13 cellular contexts compared by ENCODE assay signal in genomic region chr5:68710514-68710913, GRCh38.
DNase-seq lines count a peak whose midpoint lies in the region; ATAC-seq and TF ChIP-seq lines count a peak whose summit lies in the region.
"Had no signal": no experiment of that assay in that cellular context is flagged by ENCODE, and none has a peak within 500 bp of the region (broad histone marks: within the 10 kb centered on the region; RNA-seq: fewer than 3 reads in every experiment).

No MANE protein-coding gene starts in this region.

- H3K27ac Mint-ChIP-seq in T-cell: peak overlapping the region; percentile 67 to 71

- H3K27ac ChIP-seq in heart left ventricle (peak overlapping the region in 6 of 12 donors; percentile 41 to 76 (median 68)), temporal lobe (ENCODE audit: low read depth, low read length) (peak overlapping the region; percentile 34), left lung (no peak overlapping the region), body of pancreas (no peak overlapping the region)

- TF ChIP-seq CTCF in heart left ventricle (IDR thresholded peaks at IDR 0.05) (no peak), left lung (IDR thresholded peaks at IDR 0.05) (no peak), body of pancreas (IDR thresholded peaks at IDR 0.05) (no peak)

- no peaks in the 10 kb centered on the region for H3K9me3 Mint-ChIP-seq in T-cell

- peak overlapping the region in 1 of 3 donors; percentile 35 for H3K4me3 Mint-ChIP-seq in T-cell
- H3K4me3 Mint-ChIP-seq: activated CD4-positive, alpha-beta T cell treated with anti-CD3 and anti-CD28 coated beads for 36 hours had no signal

- H3K4me1 Mint-ChIP-seq in T-cell: peaks cover 34 to 37% (median 36%) of the 10 kb centered on the region in 3 donors

- DNase-seq in heart left ventricle (peak in 1 of 5 donors; percentile 26), Right ventricle myocardium inferior (ENCODE audit: missing footprints) (no peak), T-cell (no peak), left lung (no peak), body of pancreas (no peak), ureter (ENCODE audit: low spot score) (no peak)
- DNase-seq: activated CD4-positive, alpha-beta T cell treated with anti-CD3 and anti-CD28 coated beads for 36 hours; NCI-H1092 treated with DMSO at 0.1 percent for 48 hours; OCI-M1; stimulated activated naive CD4-positive, alpha-beta T cell treated with Interleukin-2 at 50 U/mL for 16 hours had no signal

- H3K27me3 ChIP-seq in heart left ventricle (no peaks in the 10 kb centered on the region), left lung (no peaks in the 10 kb centered on the region), body of pancreas (no peaks in the 10 kb centered on the region)

- intact Hi-C loops in heart left ventricle (cut with DNase I) (no loop called here), Right ventricle myocardium inferior (cut with DNase I) (no loop called here), left lung (cut with DNase I) (no loop called here), body of pancreas (cut with DNase I) (no loop called here)

- no peaks in the 10 kb centered on the region for H3K27me3 Mint-ChIP-seq in T-cell

- H3K4me1 ChIP-seq in heart left ventricle (peaks cover 3 to 30% (median 17%) of the 10 kb centered on the region in 12 donors), left lung (peaks cover 0 to 15% of the 10 kb centered on the region in 2 donors), body of pancreas (no peaks in the 10 kb centered on the region)

- TF ChIP-seq POLR2A in heart left ventricle (IDR thresholded peaks at IDR 0.05) (no peak), body of pancreas (IDR thresholded peaks at IDR 0.05) (no peak)

- peak in 3 of 4 donors; percentile 55 to 82 (median 77) for ATAC-seq in heart left ventricle
- ATAC-seq in Right ventricle myocardium inferior: no peak
- ATAC-seq in HG02852 (IDR thresholded peaks at IDR 0.05; ENCODE audit: unreplicated experiment): peak; percentile 52
- no peak for ATAC-seq in T-cell (replicated peaks in 1 of 4)
- ATAC-seq in left lung: no peak
- no peak for ATAC-seq in body of pancreas

- H3K4me3 ChIP-seq in heart left ventricle: no peak overlapping the region
- H3K4me3 ChIP-seq in left lung: no peak overlapping the region
- H3K4me3 ChIP-seq in body of pancreas: no peak overlapping the region
- H3K4me3 ChIP-seq: skin epidermis had no signal

- H3K36me3 Mint-ChIP-seq in T-cell: no peaks in the 10 kb centered on the region

- WGBS in heart left ventricle, 4 donors: 28 to 64% (median 45%) methylated on average over 1 of the region's 1 CpG
- WGBS in body of pancreas, 2 donors: 53 to 55% methylated on average over 1 of the region's 1 CpG

- H3K36me3 ChIP-seq in heart left ventricle (no peaks in the 10 kb centered on the region), left lung (no peaks in the 10 kb centered on the region), body of pancreas (replicated peaks in 1 of 2; ENCODE audit: insufficient read depth in 1 of 2, low read depth in 2 of 2) (no peaks in the 10 kb centered on the region)

- H3K9me3 ChIP-seq in heart left ventricle: no peaks in the 10 kb centered on the region
- no peaks in the 10 kb centered on the region for H3K9me3 ChIP-seq in left lung
- no peaks in the 10 kb centered on the region for H3K9me3 ChIP-seq in body of pancreas

- POLR2A ChIA-PET in T-cell (lab: Charles Lee): no interaction called here

- CTCF ChIA-PET in T-cell (lab: Charles Lee): interaction anchor here in 1 of 2 donors (0.7 kb wide), 1 partner anchor 284 kb away, joined by 4 read pairs; no protein-coding TSS in a partner anchor

Comparison
In these comparisons a context has a peak if more than half of its experiments do, and no peak if none do; other contexts are left out.
1. ATAC-seq: peak in heart left ventricle (3 of 4) and HG02852 (single experiment); none in Right ventricle myocardium inferior (single experiment), T-cell (0 of 4), left lung (single experiment) and body of pancreas (single experiment).